In the genomic region with DNA sequence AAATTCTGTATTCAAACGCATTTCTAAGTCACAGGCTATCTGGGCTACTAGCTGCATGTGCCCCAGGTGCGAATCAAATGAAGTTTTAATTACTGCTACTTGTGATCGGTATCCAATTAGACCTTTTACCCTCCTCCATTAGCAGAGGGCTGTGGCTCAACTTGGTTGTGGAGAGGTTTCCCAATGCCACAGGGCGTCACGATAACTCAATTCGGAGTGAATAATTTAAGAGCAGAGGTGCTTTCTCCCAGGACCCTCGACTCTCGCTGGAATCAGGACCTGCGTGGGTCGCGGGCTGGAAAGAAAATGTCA, we compare ENCODE assay signal across 1 cellular context.
A peak's percentile ranks its signal among the peaks of the same experiment; 100 is the strongest.
TF ChIP-seq lines count a peak whose summit lies in the region.

No MANE protein-coding gene starts in this region.

TF ChIP-seq in K562, 482 proteins besides CTCF, POLR2A, EP300 and RAD21 (continued from another document):
- TF ChIP-seq, protein P1, sequence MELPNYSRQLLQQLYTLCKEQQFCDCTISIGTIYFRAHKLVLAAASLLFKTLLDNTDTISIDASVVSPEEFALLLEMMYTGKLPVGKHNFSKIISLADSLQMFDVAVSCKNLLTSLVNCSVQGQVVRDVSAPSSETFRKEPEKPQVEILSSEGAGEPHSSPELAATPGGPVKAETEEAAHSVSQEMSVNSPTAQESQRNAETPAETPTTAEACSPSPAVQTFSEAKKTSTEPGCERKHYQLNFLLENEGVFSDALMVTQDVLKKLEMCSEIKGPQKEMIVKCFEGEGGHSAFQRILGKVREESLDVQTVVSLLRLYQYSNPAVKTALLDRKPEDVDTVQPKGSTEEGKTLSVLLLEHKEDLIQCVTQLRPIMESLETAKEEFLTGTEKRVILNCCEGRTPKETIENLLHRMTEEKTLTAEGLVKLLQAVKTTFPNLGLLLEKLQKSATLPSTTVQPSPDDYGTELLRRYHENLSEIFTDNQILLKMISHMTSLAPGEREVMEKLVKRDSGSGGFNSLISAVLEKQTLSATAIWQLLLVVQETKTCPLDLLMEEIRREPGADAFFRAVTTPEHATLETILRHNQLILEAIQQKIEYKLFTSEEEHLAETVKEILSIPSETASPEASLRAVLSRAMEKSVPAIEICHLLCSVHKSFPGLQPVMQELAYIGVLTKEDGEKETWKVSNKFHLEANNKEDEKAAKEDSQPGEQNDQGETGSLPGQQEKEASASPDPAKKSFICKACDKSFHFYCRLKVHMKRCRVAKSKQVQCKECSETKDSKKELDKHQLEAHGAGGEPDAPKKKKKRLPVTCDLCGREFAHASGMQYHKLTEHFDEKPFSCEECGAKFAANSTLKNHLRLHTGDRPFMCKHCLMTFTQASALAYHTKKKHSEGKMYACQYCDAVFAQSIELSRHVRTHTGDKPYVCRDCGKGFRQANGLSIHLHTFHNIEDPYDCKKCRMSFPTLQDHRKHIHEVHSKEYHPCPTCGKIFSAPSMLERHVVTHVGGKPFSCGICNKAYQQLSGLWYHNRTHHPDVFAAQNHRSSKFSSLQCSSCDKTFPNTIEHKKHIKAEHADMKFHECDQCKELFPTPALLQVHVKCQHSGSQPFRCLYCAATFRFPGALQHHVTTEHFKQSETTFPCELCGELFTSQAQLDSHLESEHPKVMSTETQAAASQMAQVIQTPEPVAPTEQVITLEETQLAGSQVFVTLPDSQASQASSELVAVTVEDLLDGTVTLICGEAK (IDR thresholded peaks at IDR 0.05) = 0 out of 2 replicates have a peak, but pooled peaks have one; percentile 27
- TF ChIP-seq, protein P1 (CRISPR knock-in tag; IDR thresholded peaks at IDR 0.05) = no peak
- TF ChIP-seq HMGN3 (IDR thresholded peaks at IDR 0.05; ENCODE audit: borderline replicate concordance, extremely low read depth, insufficient read length, low read depth, low read length) = no peak
- TF ChIP-seq MECOM (CRISPR knock-in tag; IDR thresholded peaks at IDR 0.05) = 0 out of 2 replicates have a peak, but pooled peaks have one; percentile 74
- TF ChIP-seq, protein P2, sequence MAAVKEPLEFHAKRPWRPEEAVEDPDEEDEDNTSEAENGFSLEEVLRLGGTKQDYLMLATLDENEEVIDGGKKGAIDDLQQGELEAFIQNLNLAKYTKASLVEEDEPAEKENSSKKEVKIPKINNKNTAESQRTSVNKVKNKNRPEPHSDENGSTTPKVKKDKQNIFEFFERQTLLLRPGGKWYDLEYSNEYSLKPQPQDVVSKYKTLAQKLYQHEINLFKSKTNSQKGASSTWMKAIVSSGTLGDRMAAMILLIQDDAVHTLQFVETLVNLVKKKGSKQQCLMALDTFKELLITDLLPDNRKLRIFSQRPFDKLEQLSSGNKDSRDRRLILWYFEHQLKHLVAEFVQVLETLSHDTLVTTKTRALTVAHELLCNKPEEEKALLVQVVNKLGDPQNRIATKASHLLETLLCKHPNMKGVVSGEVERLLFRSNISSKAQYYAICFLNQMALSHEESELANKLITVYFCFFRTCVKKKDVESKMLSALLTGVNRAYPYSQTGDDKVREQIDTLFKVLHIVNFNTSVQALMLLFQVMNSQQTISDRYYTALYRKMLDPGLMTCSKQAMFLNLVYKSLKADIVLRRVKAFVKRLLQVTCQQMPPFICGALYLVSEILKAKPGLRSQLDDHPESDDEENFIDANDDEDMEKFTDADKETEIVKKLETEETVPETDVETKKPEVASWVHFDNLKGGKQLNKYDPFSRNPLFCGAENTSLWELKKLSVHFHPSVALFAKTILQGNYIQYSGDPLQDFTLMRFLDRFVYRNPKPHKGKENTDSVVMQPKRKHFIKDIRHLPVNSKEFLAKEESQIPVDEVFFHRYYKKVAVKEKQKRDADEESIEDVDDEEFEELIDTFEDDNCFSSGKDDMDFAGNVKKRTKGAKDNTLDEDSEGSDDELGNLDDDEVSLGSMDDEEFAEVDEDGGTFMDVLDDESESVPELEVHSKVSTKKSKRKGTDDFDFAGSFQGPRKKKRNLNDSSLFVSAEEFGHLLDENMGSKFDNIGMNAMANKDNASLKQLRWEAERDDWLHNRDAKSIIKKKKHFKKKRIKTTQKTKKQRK (IDR thresholded peaks at IDR 0.05; ENCODE audit: borderline replicate concordance, low read depth, low read length) = no peak
- TF ChIP-seq MIER1 (IDR thresholded peaks at IDR 0.05; ENCODE audit: low read depth) = 0 out of 2 replicates have a peak, but pooled peaks have one; percentile 13
- TF ChIP-seq PHTF2 (CRISPR knock-in tag; IDR thresholded peaks at IDR 0.05) = no peak
- TF ChIP-seq HSF4 (CRISPR knock-in tag; IDR thresholded peaks at IDR 0.05; ENCODE audit: borderline replicate concordance) = no peak
- TF ChIP-seq, protein P3, sequence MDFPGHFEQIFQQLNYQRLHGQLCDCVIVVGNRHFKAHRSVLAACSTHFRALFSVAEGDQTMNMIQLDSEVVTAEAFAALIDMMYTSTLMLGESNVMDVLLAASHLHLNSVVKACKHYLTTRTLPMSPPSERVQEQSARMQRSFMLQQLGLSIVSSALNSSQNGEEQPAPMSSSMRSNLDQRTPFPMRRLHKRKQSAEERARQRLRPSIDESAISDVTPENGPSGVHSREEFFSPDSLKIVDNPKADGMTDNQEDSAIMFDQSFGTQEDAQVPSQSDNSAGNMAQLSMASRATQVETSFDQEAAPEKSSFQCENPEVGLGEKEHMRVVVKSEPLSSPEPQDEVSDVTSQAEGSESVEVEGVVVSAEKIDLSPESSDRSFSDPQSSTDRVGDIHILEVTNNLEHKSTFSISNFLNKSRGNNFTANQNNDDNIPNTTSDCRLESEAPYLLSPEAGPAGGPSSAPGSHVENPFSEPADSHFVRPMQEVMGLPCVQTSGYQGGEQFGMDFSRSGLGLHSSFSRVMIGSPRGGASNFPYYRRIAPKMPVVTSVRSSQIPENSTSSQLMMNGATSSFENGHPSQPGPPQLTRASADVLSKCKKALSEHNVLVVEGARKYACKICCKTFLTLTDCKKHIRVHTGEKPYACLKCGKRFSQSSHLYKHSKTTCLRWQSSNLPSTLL (IDR thresholded peaks at IDR 0.05) = no peak
- TF ChIP-seq SREBF2 (CRISPR knock-in tag; IDR thresholded peaks at IDR 0.05) = 0 out of 2 replicates have a peak, but pooled peaks have one; percentile 34
- TF ChIP-seq PRMT5 (CRISPR knock-in tag; IDR thresholded peaks at IDR 0.05) = no peak
- no peak for TF ChIP-seq TEAD1 (CRISPR knock-in tag; IDR thresholded peaks at IDR 0.05)
- TF ChIP-seq, protein P4, sequence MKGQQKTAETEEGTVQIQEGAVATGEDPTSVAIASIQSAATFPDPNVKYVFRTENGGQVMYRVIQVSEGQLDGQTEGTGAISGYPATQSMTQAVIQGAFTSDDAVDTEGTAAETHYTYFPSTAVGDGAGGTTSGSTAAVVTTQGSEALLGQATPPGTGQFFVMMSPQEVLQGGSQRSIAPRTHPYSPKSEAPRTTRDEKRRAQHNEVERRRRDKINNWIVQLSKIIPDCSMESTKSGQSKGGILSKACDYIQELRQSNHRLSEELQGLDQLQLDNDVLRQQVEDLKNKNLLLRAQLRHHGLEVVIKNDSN (CRISPR knock-in tag; IDR thresholded peaks at IDR 0.05) = 0 out of 2 replicates have a peak, but pooled peaks have one; percentile 33
